23 cellular contexts compared by ENCODE assay signal in genomic region chr6:148347076-148348054, GRCh38. TPM values are rescaled to one million over a fixed set of nuclear protein-coding genes. Genes with fewer than 3 reads are reported as not detected.
A peak's percentile ranks its signal among the peaks of the same experiment; 100 is the strongest.
DNase-seq lines count a peak whose midpoint lies in the region; ATAC-seq and TF ChIP-seq lines count a peak whose summit lies in the region.
"Had no signal": no experiment of that assay in that cellular context is flagged by ENCODE, and none has a peak within 500 bp of the region (broad histone marks: within the 10 kb centered on the region; RNA-seq: fewer than 3 reads in every experiment).

No MANE protein-coding gene starts in this region.

- H3K9me3 Mint-ChIP-seq in endothelial cell (ENCODE audit: unreplicated experiment) (no peaks in the 10 kb centered on the region), neural crest cell (no peaks in the 10 kb centered on the region)
- H3K9me3 Mint-ChIP-seq: dendritic cell treated with granulocyte-macrophage colony-stimulating factor and Interleukin-4, amounts not matched to agents 40 ng/mL and 50 ng/mL, for 4 days; T-helper 2 cell treated with Interferon-gamma antibody and Interleukin-4, amounts not matched to agents 5 μg/mL and 100 μg/mL, for 36 hours had no signal

- H3K36me3 ChIP-seq in H7 (replicated peaks; ENCODE audit: control insufficient read depth, insufficient read depth, low read length) = no peaks in the 10 kb centered on the region
- H3K36me3 ChIP-seq: BLaER1 treated with 17β-estradiol and CSF1 and Interleukin-3, amounts not matched to agents 10 nM and 100 nM; HAP-1; right lobe of liver had no signal

- H3K27me3 Mint-ChIP-seq in endothelial cell (ENCODE audit: unreplicated experiment) = peaks cover 8% of the 10 kb centered on the region
- no peaks in the 10 kb centered on the region for H3K27me3 Mint-ChIP-seq in neural crest cell (ENCODE audit: low read depth)

- peak overlapping the region; percentile 90 for H3K4me3 Mint-ChIP-seq in endothelial cell (ENCODE audit: unreplicated experiment)
- peak overlapping the region; percentile 89 for H3K4me3 Mint-ChIP-seq in neural crest cell
- H3K4me3 Mint-ChIP-seq: dendritic cell treated with granulocyte-macrophage colony-stimulating factor and Interleukin-4, amounts not matched to agents 40 ng/mL and 50 ng/mL, for 4 days; T-helper 2 cell treated with Interferon-gamma antibody and Interleukin-4, amounts not matched to agents 5 μg/mL and 100 μg/mL, for 36 hours had no signal

- 0 out of 2 replicates have a peak overlapping the region, but pooled peaks have one; percentile 4 for H3K4me3 ChIP-seq in H7 (ENCODE audit: insufficient read depth, low read depth, low read length)
- H3K4me3 ChIP-seq: BLaER1 treated with 17β-estradiol and CSF1 and Interleukin-3, amounts not matched to agents 10 nM and 100 nM; GM12878; HAP-1; mucosa of descending colon; right lobe of liver had no signal

- H3K4me1 Mint-ChIP-seq in endothelial cell (ENCODE audit: unreplicated experiment) (peaks cover 66% of the 10 kb centered on the region), neural crest cell (peaks cover 66% of the 10 kb centered on the region)

- no peaks in the 10 kb centered on the region for H3K27me3 ChIP-seq in H7 (ENCODE audit: control insufficient read depth, insufficient read depth, low read length)
- H3K27me3 ChIP-seq: right lobe of liver had no signal

- H3K27ac Mint-ChIP-seq in endothelial cell (ENCODE audit: unreplicated experiment) (peak overlapping the region; percentile 96), neural crest cell (ENCODE audit: unreplicated experiment) (peak overlapping the region; percentile 47)
- H3K27ac Mint-ChIP-seq: dendritic cell treated with granulocyte-macrophage colony-stimulating factor and Interleukin-4, amounts not matched to agents 40 ng/mL and 50 ng/mL, for 4 days; T-helper 2 cell treated with Interferon-gamma antibody and Interleukin-4, amounts not matched to agents 5 μg/mL and 100 μg/mL, for 36 hours had no signal

- DNase-seq in H7 = no peak
- DNase-seq in NOMO-1 treated with dmso at 0.1 percent for 144 hours (lab: John Stamatoyannopoulos, UW; ENCODE audit: unreplicated experiment) = peak; percentile 6
- DNase-seq in endothelial cell (ENCODE audit: low spot score) = no peak
- no peak for DNase-seq in neural crest cell (ENCODE audit: low read depth, low spot score)
- DNase-seq in globus pallidus (ENCODE audit: low spot score) = no peak
- DNase-seq: activated naive CD4-positive, alpha-beta T cell treated with anti-CD3 and anti-CD28 coated beads, Interleukin-2, amount 50 U/mL, for 16 hours; DMS79 treated with DMSO at 0.1 percent for 48 hours; head of caudate nucleus; mucosa of descending colon; NCI-H1436 treated with DMSO at 0.1 percent for 48 hours; NCI-H69; posterior cingulate gyrus; right lobe of liver; stimulated activated naive CD4-positive, alpha-beta T cell treated with Interleukin-2 at 50 U/mL for 16 hours had no signal

- no peak for TF ChIP-seq CTCF in endothelial cell (IDR thresholded peaks at IDR 0.05; ENCODE audit: unreplicated experiment)
- TF ChIP-seq CTCF in neural crest cell (conservative IDR thresholded peaks at IDR 0.05) = no peak

- no peak for ATAC-seq in GM19463 (IDR thresholded peaks at IDR 0.05; ENCODE audit: unreplicated experiment)
- no peak for ATAC-seq in HG03442 (IDR thresholded peaks at IDR 0.05; ENCODE audit: unreplicated experiment)
- no peak for ATAC-seq in HG03139 (IDR thresholded peaks at IDR 0.05; ENCODE audit: unreplicated experiment)
- ATAC-seq: GM12878, mucosa of descending colon, right lobe of liver had no signal

- H3K36me3 Mint-ChIP-seq in endothelial cell (ENCODE audit: low read depth, unreplicated experiment) = peaks cover 23% of the 10 kb centered on the region
- peaks cover 9% of the 10 kb centered on the region for H3K36me3 Mint-ChIP-seq in neural crest cell (ENCODE audit: low read depth)

RNA-seq across cellular contexts. Expression of gene SASH1, which starts 4.7 kb away (rescaled TPM):
- 11.2 and 15.0 TPM in 2 replicates for total RNA-seq in H7 (2014; rRNA removed; shearing (Covaris generic))
- total RNA-seq in endothelial cell (ENCODE audit: unreplicated experiment) = 138 TPM
- total RNA-seq in neural crest cell = 88.0 and 90.0 TPM in 2 replicates
- total RNA-seq: OCI-LY7 had no signal
